In genomic region chr12:47088021-47088944, GRCh38 we compare ENCODE assay signal across 1 cellular context.
TF ChIP-seq lines count a peak whose summit lies in the region.

No MANE protein-coding gene starts in this region.

TF ChIP-seq in A549, 52 proteins besides CTCF, POLR2A, EP300 and RAD21 (continued from another document):
- no peak for TF ChIP-seq ELK1 (IDR thresholded peaks at IDR 0.05; ENCODE audit: low read depth, low read length)
- no peak for TF ChIP-seq KDM1A (IDR thresholded peaks at IDR 0.05; ENCODE audit: low read depth)
- TF ChIP-seq NR3C1 (IDR thresholded peaks at IDR 0.05) = no peak
- TF ChIP-seq CBX2 (IDR thresholded peaks at IDR 0.05; ENCODE audit: borderline replicate concordance, low read depth) = no peak
- peak; percentile 7; the same call in 1 of the 2 replicates for TF ChIP-seq USF2 (IDR thresholded peaks at IDR 0.05)
- no peak for TF ChIP-seq RCOR1 (IDR thresholded peaks at IDR 0.05; ENCODE audit: low read depth, low read length)
- no peak; the same call in 1 of the 2 replicates for TF ChIP-seq PBX3 (IDR thresholded peaks at IDR 0.05)
- TF ChIP-seq TP53 (CRISPR knock-in tag; IDR thresholded peaks at IDR 0.05) = no peak
- peak; percentile 47; the same call in 1 of the 2 replicates for TF ChIP-seq FOXS1 (CRISPR knock-in tag; IDR thresholded peaks at IDR 0.05)
- no peak for TF ChIP-seq FOSB (CRISPR knock-in tag; IDR thresholded peaks at IDR 0.05)
- peak; percentile 81 for TF ChIP-seq BCL3 (IDR thresholded peaks at IDR 0.05)
- no peak for TF ChIP-seq RARB (CRISPR knock-in tag; IDR thresholded peaks at IDR 0.05)
- no peak for TF ChIP-seq ZFP36 (IDR thresholded peaks at IDR 0.05; ENCODE audit: borderline replicate concordance, partially characterized antibody)
- no peak for TF ChIP-seq ZC3H11A (IDR thresholded peaks at IDR 0.05)
- TF ChIP-seq MAX (IDR thresholded peaks at IDR 0.05) = peak; percentile 69
- no peak for TF ChIP-seq CBX8 (IDR thresholded peaks at IDR 0.05)
- TF ChIP-seq JUN (IDR thresholded peaks at IDR 0.05) = peak; percentile 70 to 88; a peak in 4 of 5 replicates
- TF ChIP-seq ZNF302 (CRISPR knock-in tag; IDR thresholded peaks at IDR 0.05) = peak; percentile 2; the same call in 1 of the 2 replicates
- no peak for TF ChIP-seq KDM5A (IDR thresholded peaks at IDR 0.05)
- TF ChIP-seq GATA3 (IDR thresholded peaks at IDR 0.05; ENCODE audit: borderline replicate concordance) = peak; percentile 98
- TF ChIP-seq PHF8 (IDR thresholded peaks at IDR 0.05; ENCODE audit: borderline replicate concordance, low read depth) = no peak
- TF ChIP-seq TFCP2L1 (CRISPR knock-in tag; IDR thresholded peaks at IDR 0.05) = no peak
- no peak for TF ChIP-seq RNF2 (IDR thresholded peaks at IDR 0.05; ENCODE audit: borderline replicate concordance, low read depth)
- no peak for TF ChIP-seq RFX5 (IDR thresholded peaks at IDR 0.05)
- TF ChIP-seq JUNB (IDR thresholded peaks at IDR 0.05) = peak; percentile 53
- TF ChIP-seq HMGXB4 (CRISPR knock-in tag; IDR thresholded peaks at IDR 0.05; ENCODE audit: borderline replicate concordance) = no peak
- TF ChIP-seq EHF (CRISPR knock-in tag; IDR thresholded peaks at IDR 0.05) = no peak
- no peak for TF ChIP-seq NPAS2 (CRISPR knock-in tag; IDR thresholded peaks at IDR 0.05; ENCODE audit: borderline replicate concordance)
- TF ChIP-seq FOSL2 (IDR thresholded peaks at IDR 0.05) = no peak
- peak; percentile 71 for TF ChIP-seq FOSL2 (CRISPR knock-in tag; IDR thresholded peaks at IDR 0.05)
- TF ChIP-seq HEYL (CRISPR knock-in tag; IDR thresholded peaks at IDR 0.05) = no peak; the same call in 1 of the 2 replicates
- no peak for TF ChIP-seq EHMT2 (IDR thresholded peaks at IDR 0.05; ENCODE audit: low read depth)
- no peak for TF ChIP-seq HOXA7 (CRISPR knock-in tag; IDR thresholded peaks at IDR 0.05)
- peak; percentile 64 for TF ChIP-seq HOXB13 (CRISPR knock-in tag; IDR thresholded peaks at IDR 0.05; ENCODE audit: low read depth)
